In genomic region chr11:33970984-33971466, GRCh38 we compare ENCODE assay signal across 7 cellular contexts.
DNase-seq lines count a peak whose midpoint lies in the region; ATAC-seq, FAIRE-seq and TF ChIP-seq lines count a peak whose summit lies in the region.

No MANE protein-coding gene starts in this region.

- no peaks in the 10 kb centered on the region for H3K9me3 ChIP-seq in prostate gland

- no peak for ATAC-seq in HG02970 (IDR thresholded peaks at IDR 0.05; ENCODE audit: low FRiP score, unreplicated experiment)

- no peak for FAIRE-seq in H54 (lab: Jason Lieb, UNC)

- intact Hi-C loops in head of caudate nucleus (cut with DNase I), result loop anchor here (5.0 kb wide), 1 partner anchor 114 kb away; no protein-coding TSS in a partner anchor
- intact Hi-C loops in prostate gland (cut with DNase I), result loop anchor here (2.0 kb wide), 1 partner anchor 114 kb away; no protein-coding TSS in a partner anchor

- H3K27ac ChIP-seq in prostate gland, result no peak overlapping the region

- whole genome bisulfite sequencing in prostate gland, result 19% methylated on average over 8 of the region's 8 CpGs

- H3K4me1 ChIP-seq in prostate gland (replicated peaks), result no peaks in the 10 kb centered on the region

- no peak overlapping the region for H3K4me3 ChIP-seq in WI38 (ENCODE audit: low read depth, low read length)
- H3K4me3 ChIP-seq in prostate gland, result no peak overlapping the region

- TF ChIP-seq CTCF in WI38 (IDR thresholded peaks at IDR 0.05; ENCODE audit: low read depth, low read length), result peak; percentile 18; the same call in 1 of the 2 replicates
- TF ChIP-seq CTCF in prostate gland (IDR thresholded peaks at IDR 0.05), result peak; percentile 11 to 80 (median 67)

- DNase-seq in DMS53 treated with DMSO at 0.1 percent for 48 hours (lab: John Stamatoyannopoulos, UW; ENCODE audit: unreplicated experiment), result peak; percentile 24
- peak; percentile 55 for DNase-seq in H54 (ENCODE audit: insufficient read length, low spot score)
- peak; percentile 6 to 29 for DNase-seq in NCI-H1930 (lab: John Stamatoyannopoulos, UW)
- peak in 41 of 42 donors; percentile 13 to 86 (median 55) for DNase-seq in head of caudate nucleus
- peak; percentile 35 for DNase-seq in prostate gland (ENCODE audit: low spot score)

- H3K27me3 ChIP-seq in prostate gland (replicated peaks; ENCODE audit: insufficient read depth), result no peaks in the 10 kb centered on the region

- peak; percentile 24; the same call in 1 of the 2 replicates for TF ChIP-seq POLR2A in H54 (IDR thresholded peaks at IDR 0.05; ENCODE audit: low read depth, low read length)
- no peak for TF ChIP-seq POLR2A in prostate gland (IDR thresholded peaks at IDR 0.05)

- H3K36me3 ChIP-seq in prostate gland, result no peaks in the 10 kb centered on the region
